Comparison of ENCODE assay signal across 1 cellular context in the genomic region with DNA sequence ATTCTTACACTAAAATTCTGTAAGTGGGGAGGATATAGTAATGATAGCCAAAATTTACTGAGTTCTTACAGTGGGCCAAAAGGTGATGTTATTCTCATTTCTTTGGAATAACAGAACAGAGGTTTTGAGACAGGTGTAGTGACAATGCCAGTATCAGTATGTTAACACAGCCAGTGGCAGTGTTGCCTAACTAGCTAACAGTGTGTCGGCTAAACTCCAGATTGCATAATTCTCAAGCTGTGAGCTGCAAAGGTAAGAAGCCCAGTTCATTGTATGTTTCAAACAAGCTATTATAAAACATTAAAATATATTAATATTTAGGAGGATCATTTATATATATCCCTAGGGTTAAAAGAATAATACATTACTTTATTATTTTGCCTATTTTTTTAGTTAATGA.
TF ChIP-seq lines count a peak whose summit lies in the region.

No MANE protein-coding gene starts in this region.

TF ChIP-seq in WTC11, 78 proteins besides CTCF, POLR2A, EP300 and RAD21 (continued from another document):
- TF ChIP-seq ELF4 (CRISPR knock-in tag; IDR thresholded peaks at IDR 0.05; ENCODE audit: low read depth) (no peak), IRF2 (CRISPR knock-in tag; IDR thresholded peaks at IDR 0.05; ENCODE audit: borderline replicate concordance, low read depth) (no peak), ZNF317 (CRISPR knock-in tag; IDR thresholded peaks at IDR 0.05; ENCODE audit: borderline replicate concordance, low read depth) (no peak), AR (CRISPR knock-in tag; IDR thresholded peaks at IDR 0.05) (no peak), ZNF512 (CRISPR knock-in tag; IDR thresholded peaks at IDR 0.05; ENCODE audit: borderline replicate concordance) (no peak), NR3C1 (CRISPR knock-in tag; conservative IDR thresholded peaks at IDR 0.05; ENCODE audit: low read depth) (no peak), GRHL2 (CRISPR knock-in tag; IDR thresholded peaks at IDR 0.05; ENCODE audit: insufficient replicate concordance, severe bottlenecking) (no peak), NR1H2 (CRISPR knock-in tag; IDR thresholded peaks at IDR 0.05) (no peak)
- TF ChIP-seq, protein P1, sequence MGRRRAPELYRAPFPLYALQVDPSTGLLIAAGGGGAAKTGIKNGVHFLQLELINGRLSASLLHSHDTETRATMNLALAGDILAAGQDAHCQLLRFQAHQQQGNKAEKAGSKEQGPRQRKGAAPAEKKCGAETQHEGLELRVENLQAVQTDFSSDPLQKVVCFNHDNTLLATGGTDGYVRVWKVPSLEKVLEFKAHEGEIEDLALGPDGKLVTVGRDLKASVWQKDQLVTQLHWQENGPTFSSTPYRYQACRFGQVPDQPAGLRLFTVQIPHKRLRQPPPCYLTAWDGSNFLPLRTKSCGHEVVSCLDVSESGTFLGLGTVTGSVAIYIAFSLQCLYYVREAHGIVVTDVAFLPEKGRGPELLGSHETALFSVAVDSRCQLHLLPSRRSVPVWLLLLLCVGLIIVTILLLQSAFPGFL (CRISPR knock-in tag; IDR thresholded peaks at IDR 0.05; ENCODE audit: borderline replicate concordance): no peak
